ENCODE assay signal across 8 cellular contexts in the genomic region with DNA sequence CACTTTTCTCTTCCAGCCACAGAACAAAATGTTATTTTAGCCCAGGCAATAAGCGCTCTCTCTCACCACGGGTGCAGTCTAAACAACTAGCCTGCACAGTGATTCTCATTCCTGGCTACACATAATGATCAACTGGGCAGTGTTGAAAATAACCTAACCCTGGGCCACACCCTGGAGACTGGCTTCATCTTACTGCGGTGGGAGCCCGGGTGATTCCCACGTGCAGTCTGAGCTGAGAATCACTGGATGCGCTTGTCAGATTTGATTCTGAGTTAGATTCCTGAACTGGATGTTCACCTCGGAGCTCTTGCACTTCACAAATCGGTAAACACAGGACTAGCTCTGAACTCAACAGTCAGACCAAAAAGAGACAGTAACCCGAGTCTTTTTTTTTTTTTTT. TPM values are rescaled to one million over a fixed set of nuclear protein-coding genes. Genes with fewer than 3 reads are reported as not detected.
DNase-seq lines count a peak whose midpoint lies in the region; ATAC-seq and TF ChIP-seq lines count a peak whose summit lies in the region.

No MANE protein-coding gene starts in this region.

- no peak overlapping the region for H3K27ac ChIP-seq in psoas muscle

- TF ChIP-seq CTCF in GM12865 (IDR thresholded peaks at IDR 0.05; ENCODE audit: insufficient read depth, low read depth, low read length, missing control alignments): no peak
- TF ChIP-seq CTCF in astrocyte of the spinal cord (IDR thresholded peaks at IDR 0.05; ENCODE audit: low read depth, low read length): no peak
- TF ChIP-seq CTCF in natural killer cell (IDR thresholded peaks at IDR 0.05): no peak
- TF ChIP-seq CTCF in psoas muscle (IDR thresholded peaks at IDR 0.05): no peak

- H3K4me3 ChIP-seq in GM12865 (ENCODE audit: low read depth, low read length): peak overlapping the region; percentile 52
- H3K4me3 ChIP-seq in astrocyte of the spinal cord (ENCODE audit: low read depth, low read length): no peak overlapping the region
- no peak overlapping the region for H3K4me3 ChIP-seq in psoas muscle

- H3K4me1 Mint-ChIP-seq in natural killer cell: peaks cover 64 to 76% of the 10 kb centered on the region in 2 donors

- H3K9me3 Mint-ChIP-seq in natural killer cell: no peaks in the 10 kb centered on the region

- H3K27me3 Mint-ChIP-seq in natural killer cell (ENCODE audit: low read depth in 2 of 2): no peaks in the 10 kb centered on the region

- 46 to 51% (median 48%) methylated on average over 9 of the region's 9 CpGs for WGBS in psoas muscle, 3 donors

- no peaks in the 10 kb centered on the region for H3K9me3 ChIP-seq in psoas muscle

- peaks cover 2% of the 10 kb centered on the region for H3K4me1 ChIP-seq in psoas muscle

- H3K27ac Mint-ChIP-seq in natural killer cell: peak overlapping the region; percentile 86 to 95

- no peaks in the 10 kb centered on the region for H3K36me3 ChIP-seq in psoas muscle (ENCODE audit: insufficient read depth in 1 of 2, low read depth in 1 of 2)

- intact Hi-C loops in natural killer cell (cut with micrococcal nuclease): loop anchor here (10.0 kb wide), 1 partner anchor 340 kb away; no protein-coding TSS in a partner anchor
- intact Hi-C loops in psoas muscle (cut with DNase I): no loop called here

- H3K27me3 ChIP-seq in psoas muscle (ENCODE audit: insufficient read depth in 3 of 3, low read length in 2 of 3): no peaks in the 10 kb centered on the region

- peak overlapping the region; percentile 90 for H3K4me3 Mint-ChIP-seq in natural killer cell

- ATAC-seq in HG03159 (IDR thresholded peaks at IDR 0.05; ENCODE audit: unreplicated experiment) (peak; percentile 7), natural killer cell (peak; percentile 3 to 21 (median 11)), psoas muscle (no peak), GM21576 (IDR thresholded peaks at IDR 0.05; ENCODE audit: unreplicated experiment) (no peak)

- peak; percentile 45 for DNase-seq in GM12865 (ENCODE audit: low read depth)
- peak; percentile 58 for DNase-seq in astrocyte of the spinal cord (ENCODE audit: low read depth, low spot score)
- no peak for DNase-seq in natural killer cell
- no peak for DNase-seq in mesenteric fat pad (ENCODE audit: low spot score)
- DNase-seq in psoas muscle: no peak
- no peak for DNase-seq in stimulated activated CD4-positive, alpha-beta T cell treated with anti-CD3 and anti-CD28 coated beads, Interleukin-15, amount 100 ng/mL, for 24 hours

- H3K36me3 Mint-ChIP-seq in natural killer cell: no peaks in the 10 kb centered on the region

- in situ Hi-C loops in astrocyte of the spinal cord (cut with HindIII; ENCODE audit: low sequenced_read_pairs): no loop called here

RNA-seq across cellular contexts. Expression of a gene that starts 14.9 kb away (rescaled TPM):
- total RNA-seq in natural killer cell: 100 to 1,000 TPM; 129 to 153 (median 137) TPM
- total RNA-seq in mesenteric fat pad: 35.0 TPM
- 1 to 10 TPM; 3.0 to 5.3 (median 4.4) TPM for total RNA-seq in psoas muscle
- 1 to 10 TPM; 1.6 to 4.6 (median 1.6) TPM for polyA plus RNA-seq in psoas muscle

RNA-seq across cellular contexts. Expression of a gene that starts 58.8 kb away (rescaled TPM):
- total RNA-seq in natural killer cell (1 to 10 TPM in 2 of 3 donors, under 1 TPM in 1; 0.75 to 2.3 (median 1.1) TPM), mesenteric fat pad (13.6 TPM), psoas muscle (1 to 10 TPM; 1.2 to 2.4 (median 1.7) TPM)
- under 1 TPM; 0.18 to 0.44 (median 0.22) TPM for polyA plus RNA-seq in psoas muscle

Comparison
In these comparisons a context has a peak if more than half of its experiments do, and no peak if none do; other contexts are left out.
1. DNase-seq: peak in GM12865 (single experiment) and astrocyte of the spinal cord (single experiment); none in natural killer cell (single experiment), mesenteric fat pad (single experiment), psoas muscle (0 of 2) and stimulated activated CD4-positive, alpha-beta T cell treated with anti-CD3 and anti-CD28 coated beads, Interleukin-15, amount 100 ng/mL, for 24 hours (single experiment).
2. ATAC-seq: peak in HG03159 (single experiment) and natural killer cell (3 of 3); none in psoas muscle (0 of 4) and GM21576 (single experiment).